Comparison of ENCODE assay signal across 8 cellular contexts in genomic region chr14:55130194-55130550, GRCh38. TPM values are rescaled to one million over a fixed set of nuclear protein-coding genes. Genes with fewer than 3 reads are reported as not detected.
DNase-seq lines count a peak whose midpoint lies in the region; ATAC-seq and TF ChIP-seq lines count a peak whose summit lies in the region.

No MANE protein-coding gene starts in this region.

- H3K9me3 ChIP-seq in lung (ENCODE audit: control insufficient read depth in 2 of 2, insufficient read depth in 1 of 2, low read length in 1 of 2), result no peaks in the 10 kb centered on the region

- H3K27me3 ChIP-seq in lung (ENCODE audit: control insufficient read depth, insufficient read depth), result no peaks in the 10 kb centered on the region

- peak overlapping the region; percentile 69 for H3K4me3 Mint-ChIP-seq in stimulated activated naive CD8-positive, alpha-beta T cell treated with anti-CD3 and anti-CD28 coated beads, Interleukin-15, Interleukin-2, amounts not matched to agents 100 ng/mL and 50 ng/mL, for 24 hours

- peaks cover 0 to 3% of the 10 kb centered on the region in 2 donors for H3K36me3 ChIP-seq in lung (ENCODE audit: control insufficient read depth in 2 of 2, insufficient read depth in 2 of 2, low read length in 2 of 2)

- in situ Hi-C loops in T47D (cut with HindIII; ENCODE audit: low pct_unique_long_range_greater_than_20kb, low sequenced_read_pairs), result no loop called here

- H3K36me3 Mint-ChIP-seq in stimulated activated naive CD8-positive, alpha-beta T cell treated with anti-CD3 and anti-CD28 coated beads, Interleukin-15, Interleukin-2, amounts not matched to agents 100 ng/mL and 50 ng/mL, for 24 hours (ENCODE audit: low read depth), result peaks cover 3% of the 10 kb centered on the region

- no peak for ATAC-seq in stimulated activated naive CD8-positive, alpha-beta T cell treated with anti-CD3 and anti-CD28 coated beads, Interleukin-15, Interleukin-2, amounts not matched to agents 100 U/mL and 50 U/mL, for 24 hours
- ATAC-seq in lung (ENCODE audit: insufficient read depth, low FRiP score) (no peak), GM19452 (IDR thresholded peaks at IDR 0.05; ENCODE audit: unreplicated experiment) (no peak)

- no peak overlapping the region for H3K27ac Mint-ChIP-seq in stimulated activated naive CD8-positive, alpha-beta T cell treated with anti-CD3 and anti-CD28 coated beads, Interleukin-15, Interleukin-2, amounts not matched to agents 100 ng/mL and 50 ng/mL, for 24 hours

- DNase-seq in stimulated activated naive CD8-positive, alpha-beta T cell treated with anti-CD3 and anti-CD28 coated beads, Interleukin-15, Interleukin-2, amounts not matched to agents 100 U/mL and 50 U/mL, for 24 hours, result no peak
- DNase-seq in T47D (ENCODE audit: low read depth in 1 of 2, low spot score in 1 of 2) (peak; percentile 82 to 85), lung (ENCODE audit: low spot score) (no peak), NCI-H128 (lab: John Stamatoyannopoulos, UW; ENCODE audit: unreplicated experiment) (no peak), NCI-H2081 (lab: John Stamatoyannopoulos, UW) (no peak), pons (ENCODE audit: low spot score) (no peak)

- WGBS in lung, 2 donors, result 43 to 58% methylated on average over 10 of the region's 10 CpGs

- TF ChIP-seq CTCF in lung (IDR thresholded peaks at IDR 0.05; ENCODE audit: control extremely low read depth, extremely low read depth), result no peak

- H3K9me3 Mint-ChIP-seq in stimulated activated naive CD8-positive, alpha-beta T cell treated with anti-CD3 and anti-CD28 coated beads, Interleukin-15, Interleukin-2, amounts not matched to agents 100 ng/mL and 50 ng/mL, for 24 hours, result no peaks in the 10 kb centered on the region

- H3K27ac ChIP-seq in lung (ENCODE audit: low read depth in 1 of 2, low read length in 1 of 2), result peak overlapping the region; percentile 95 to 96

- peaks cover 15% of the 10 kb centered on the region for H3K4me1 Mint-ChIP-seq in stimulated activated naive CD8-positive, alpha-beta T cell treated with anti-CD3 and anti-CD28 coated beads, Interleukin-15, Interleukin-2, amounts not matched to agents 100 ng/mL and 50 ng/mL, for 24 hours (ENCODE audit: low read depth)

- H3K4me3 ChIP-seq in lung, result peak overlapping the region; percentile 70

- peaks cover 12 to 19% of the 10 kb centered on the region in 2 donors for H3K4me1 ChIP-seq in lung (ENCODE audit: control insufficient read depth in 2 of 2, insufficient read depth in 2 of 2, low read length in 2 of 2)

- peaks cover 41% of the 10 kb centered on the region for H3K27me3 Mint-ChIP-seq in stimulated activated naive CD8-positive, alpha-beta T cell treated with anti-CD3 and anti-CD28 coated beads, Interleukin-15, Interleukin-2, amounts not matched to agents 100 ng/mL and 50 ng/mL, for 24 hours

RNA-seq across cellular contexts. Expression of gene LGALS3, which starts 1.1 kb away (rescaled TPM):
- total RNA-seq in lung, result 100 to 1,000 TPM; 166 to 373 TPM
- 100 to 1,000 TPM; 512 to 875 TPM for polyA plus RNA-seq in lung

Comparison
In these comparisons a context has a peak if more than half of its experiments do, and no peak if none do; other contexts are left out.
1. DNase-seq: peak in T47D (2 of 2); none in stimulated activated naive CD8-positive, alpha-beta T cell treated with anti-CD3 and anti-CD28 coated beads, Interleukin-15, Interleukin-2, amounts not matched to agents 100 U/mL and 50 U/mL, for 24 hours (single experiment), lung (single experiment), NCI-H128 (single experiment), NCI-H2081 (0 of 2) and pons (single experiment).